In the genomic region with DNA sequence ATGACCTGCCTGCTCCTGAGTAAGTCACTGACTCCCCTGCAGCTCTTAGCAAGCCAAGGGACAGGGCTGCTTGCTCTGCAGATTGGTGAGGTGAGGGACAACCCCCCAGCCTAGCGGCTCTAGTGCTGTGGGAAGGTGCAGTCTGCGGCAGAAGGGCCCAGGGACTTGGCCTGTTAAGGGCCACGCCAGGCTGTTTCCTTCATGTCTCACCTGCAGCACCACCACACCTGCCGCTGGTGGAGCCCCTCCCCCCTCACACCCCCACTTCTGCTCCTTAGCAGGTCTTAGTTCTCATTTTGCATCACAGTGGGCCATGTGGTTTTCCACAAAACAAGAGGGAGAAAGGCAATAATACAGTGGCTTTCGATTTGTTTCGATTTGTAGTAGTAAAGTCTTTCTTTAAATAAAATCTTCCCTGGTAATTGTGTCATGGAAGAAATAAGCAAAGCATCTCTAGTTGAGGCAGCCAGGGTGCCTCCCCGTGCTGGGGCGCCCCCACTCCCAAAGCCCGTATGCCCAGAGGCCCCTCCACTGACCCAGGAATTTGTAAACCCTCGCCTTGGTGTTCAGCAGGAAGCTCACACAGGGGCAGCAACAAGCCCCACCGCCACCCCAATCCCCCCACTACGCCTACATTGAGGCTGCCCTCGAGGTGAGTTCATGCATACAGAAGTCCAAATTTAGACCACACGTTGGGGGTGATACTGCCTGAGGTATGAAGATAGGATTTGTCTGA, we compare ENCODE assay signal across 9 cellular contexts.
DNase-seq lines count a peak whose midpoint lies in the region; ATAC-seq and TF ChIP-seq lines count a peak whose summit lies in the region.
"Had no signal": no experiment of that assay in that cellular context is flagged by ENCODE, and none has a peak within 500 bp of the region (broad histone marks: within the 10 kb centered on the region; RNA-seq: fewer than 3 reads in every experiment).

No MANE protein-coding gene starts in this region.

- in situ Hi-C loops in G401 (cut with HindIII; ENCODE audit: low sequenced_read_pairs) = no loop called here

- no peak for TF ChIP-seq CTCF in RWPE1 (conservative IDR thresholded peaks at IDR 0.05; ENCODE audit: low read depth)

- no peak for ATAC-seq in GM21447 (IDR thresholded peaks at IDR 0.05; ENCODE audit: unreplicated experiment)

- no peak overlapping the region for H3K27ac ChIP-seq in RWPE1

- POLR2A ChIA-PET in RWPE1 (lab: Yijun Ruan, JAX; ENCODE audit: low non-redundant PET) = no interaction called here

- DNase-seq in stimulated activated CD4-positive, alpha-beta T cell treated with anti-CD3 and anti-CD28 coated beads, Interleukin-12 subunit alpha, Interleukin-12 subunit beta, amount 100 ng/mL, for 48 hours (ENCODE audit: low read depth in 2 of 3, low spot score in 1 of 3) = peak in 2 of 3 donors; percentile 20 to 24
- no peak for DNase-seq in stimulated activated CD4-positive, alpha-beta T cell treated with anti-CD3 and anti-CD28 coated beads, Interleukin-12 subunit alpha, Interleukin-12 subunit beta, amount 100 ng/mL, for 4 hours
- DNase-seq in activated CD4-positive, alpha-beta T cell treated with anti-CD3 and anti-CD28 coated beads, Interleukin-2, amount 50 U/mL, for 48 hours = peak; percentile 60 to 68
- DNase-seq in iPS-NIHi7 (ENCODE audit: extremely low spot score) (peak; percentile 59), NCI-H1092 treated with DMSO at 0.1 percent for 48 hours (lab: John Stamatoyannopoulos, UW) (no peak), RWPE1 (ENCODE audit: low spot score) (no peak), G401 (ENCODE audit: low spot score) (no peak)
- DNase-seq: NCI-H524 treated with DMSO at 0.1 percent for 48 hours had no signal

- CTCF ChIA-PET in RWPE1 (lab: Yijun Ruan, JAX) = interaction anchor here (0.6 kb wide), 1 partner anchor 17 kb away, joined by 3 read pairs; no protein-coding TSS in a partner anchor

Comparison
In these comparisons a context has a peak if more than half of its experiments do, and no peak if none do; other contexts are left out.
1. DNase-seq: peak in stimulated activated CD4-positive, alpha-beta T cell treated with anti-CD3 and anti-CD28 coated beads, Interleukin-12 subunit alpha, Interleukin-12 subunit beta, amount 100 ng/mL, for 48 hours (2 of 3), activated CD4-positive, alpha-beta T cell treated with anti-CD3 and anti-CD28 coated beads, Interleukin-2, amount 50 U/mL, for 48 hours (2 of 2) and iPS-NIHi7 (single experiment); none in stimulated activated CD4-positive, alpha-beta T cell treated with anti-CD3 and anti-CD28 coated beads, Interleukin-12 subunit alpha, Interleukin-12 subunit beta, amount 100 ng/mL, for 4 hours (single experiment), NCI-H1092 treated with DMSO at 0.1 percent for 48 hours (single experiment), RWPE1 (single experiment) and G401 (single experiment).